ENCODE assay signal across 4 cellular contexts in genomic region chr7:143543288-143544038, GRCh38. TPM values are rescaled to one million over a fixed set of nuclear protein-coding genes. Genes with fewer than 3 reads are reported as not detected.
"Had no signal": no experiment of that assay in that cellular context is flagged by ENCODE, and none has a peak within 500 bp of the region (broad histone marks: within the 10 kb centered on the region; RNA-seq: fewer than 3 reads in every experiment).

No MANE protein-coding gene starts in this region.

RNA-seq across cellular contexts. Expression of gene CTAGE15, which starts 28.1 kb away (rescaled TPM):
- total RNA-seq: activated B cell treated with CpG ODN at 0.5 μM for 24 hours; activated CD4-positive, alpha-beta memory T cell treated with anti-CD3 and anti-CD28 coated beads for 36 hours; activated CD4-positive, alpha-beta memory T cell treated with anti-CD3 and anti-CD28 coated beads, Interleukin-2, amount 10 ng/mL, durations not matched to agents 7 days and 5 days; activated CD8-positive, alpha-beta memory T cell treated with anti-CD3 and anti-CD28 coated beads, Interleukin-2, amount 10 ng/mL, durations not matched to agents 7 days and 5 days had no signal
